ENCODE assay signal across 21 cellular contexts in genomic region chr3:24688446-24689148, GRCh38.
A peak's percentile ranks its signal among the peaks of the same experiment; 100 is the strongest.
DNase-seq lines count a peak whose midpoint lies in the region; ATAC-seq and TF ChIP-seq lines count a peak whose summit lies in the region.
"Had no signal": no experiment of that assay in that cellular context is flagged by ENCODE, and none has a peak within 500 bp of the region (broad histone marks: within the 10 kb centered on the region; RNA-seq: fewer than 3 reads in every experiment).

No MANE protein-coding gene starts in this region.

- no peak for TF ChIP-seq POLR2A in tibial nerve (IDR thresholded peaks at IDR 0.05)
- no peak for TF ChIP-seq POLR2A in uterus (IDR thresholded peaks at IDR 0.05)

- no peak overlapping the region for H2AFZ ChIP-seq in GM23338
- H2AFZ ChIP-seq in neural progenitor cell (replicated peaks) = no peak overlapping the region

- no peak for TF ChIP-seq EP300 in tibial nerve (IDR thresholded peaks at IDR 0.05)

- H3F3A ChIP-seq in GM23338 (replicated peaks; ENCODE audit: low read depth) (no peaks in the 10 kb centered on the region), neural progenitor cell (ENCODE audit: low read depth) (no peaks in the 10 kb centered on the region)

- H4K20me1 ChIP-seq in GM23338 (replicated peaks; ENCODE audit: insufficient read depth) (no peaks in the 10 kb centered on the region), neural progenitor cell (ENCODE audit: low read depth) (no peaks in the 10 kb centered on the region)

- H3K4me1 Mint-ChIP-seq in GM23338 = peaks cover 22% of the 10 kb centered on the region
- H3K4me1 Mint-ChIP-seq in neural progenitor cell = peaks cover 13% of the 10 kb centered on the region
- H3K4me1 Mint-ChIP-seq: T-helper 17 cell had no signal

- H3K36me3 Mint-ChIP-seq in GM23338 (ENCODE audit: low read depth) (peaks cover 5% of the 10 kb centered on the region; the same call in 1 of the 3 replicates), neural progenitor cell (no peaks in the 10 kb centered on the region)
- H3K36me3 Mint-ChIP-seq: stimulated activated naive B cell treated with anti-CD40 and anti-IgM and Interleukin-4, amounts not matched to agents 10 μg/mL and 1 μg/mL and 100 μg/mL, for 72 hours had no signal

- peaks cover 5% of the 10 kb centered on the region for H3K27me3 Mint-ChIP-seq in GM23338 (ENCODE audit: insufficient read depth, low read depth, poor library complexity)
- H3K27me3 Mint-ChIP-seq in neural progenitor cell (ENCODE audit: insufficient read depth, low read depth) = no peaks in the 10 kb centered on the region
- H3K27me3 Mint-ChIP-seq: T-helper 17 cell had no signal

- H3K4me2 ChIP-seq in GM23338 (peak overlapping the region; percentile 15; the same call in 1 of the 2 replicates), neural progenitor cell (no peak overlapping the region)

- no peaks in the 10 kb centered on the region for H3K79me2 ChIP-seq in GM23338 (replicated peaks; ENCODE audit: insufficient read depth)
- no peaks in the 10 kb centered on the region for H3K79me2 ChIP-seq in neural progenitor cell (ENCODE audit: low read depth)

- DNase-seq in GM23338 (ENCODE audit: low spot score) = peak; percentile 64
- no peak for DNase-seq in RWPE2 (ENCODE audit: low spot score)
- DNase-seq in fibroblast of peridontal ligament (ENCODE audit: extremely low read depth) = peak; percentile 19
- DNase-seq in neural progenitor cell (ENCODE audit: low spot score) = peak; percentile 36
- DNase-seq in tibial nerve (ENCODE audit: low spot score in 2 of 2) = no peak
- no peak for DNase-seq in DMS79 treated with DMSO at 0.1 percent for 48 hours (lab: John Stamatoyannopoulos, UW)
- DNase-seq in uterus = no peak
- no peak for DNase-seq in mucosa of gallbladder (ENCODE audit: low spot score)
- DNase-seq: activated CD4-positive, alpha-beta T cell treated with anti-CD3 and anti-CD28 coated beads, Interleukin-2, amount 50 U/mL, for 48 hours; activated gamma-delta T cell; amygdala; DMS79; effector memory CD4-positive, alpha-beta T cell; heart left ventricle; midbrain; NCI-H69; right cardiac atrium; stimulated activated naive B cell treated with anti-CD40 and anti-IgM and Interleukin-4, amounts not matched to agents 10 μg/mL and 1 μg/mL and 100 μg/mL, for 72 hours; T-helper 17 cell; thyroid gland had no signal

- ATAC-seq in GM23338 (peak; percentile 94), RWPE2 (ENCODE audit: low read depth) (peak; percentile 98)
- ATAC-seq: heart left ventricle; stimulated activated naive B cell treated with anti-CD40 and anti-IgM and Interleukin-4, amounts not matched to agents 10 μg/mL and 1 μg/mL and 100 μg/mL, for 72 hours; T-helper 17 cell had no signal

- no peak overlapping the region for H3K4me3 Mint-ChIP-seq in GM23338
- no peak overlapping the region for H3K4me3 Mint-ChIP-seq in neural progenitor cell
- H3K4me3 Mint-ChIP-seq: stimulated activated naive B cell treated with anti-CD40 and anti-IgM and Interleukin-4, amounts not matched to agents 10 μg/mL and 1 μg/mL and 100 μg/mL, for 72 hours; T-helper 17 cell had no signal

- H3K4me1 ChIP-seq in GM23338 (ENCODE audit: insufficient read depth) = peaks cover 16% of the 10 kb centered on the region
- H3K4me1 ChIP-seq in RWPE2 (ENCODE audit: insufficient read depth, poor library complexity, severe bottlenecking) = peaks cover 18% of the 10 kb centered on the region
- H3K4me1 ChIP-seq in neural progenitor cell = peaks cover 10% of the 10 kb centered on the region
- H3K4me1 ChIP-seq in tibial nerve = peaks cover 0 to 7% (median 0%) of the 10 kb centered on the region in 4 donors
- H3K4me1 ChIP-seq in uterus = no peaks in the 10 kb centered on the region
- H3K4me1 ChIP-seq: thyroid gland had no signal

- H3K27ac ChIP-seq in GM23338 (ENCODE audit: low read depth) = no peak overlapping the region
- H3K27ac ChIP-seq in RWPE2 (ENCODE audit: poor library complexity, severe bottlenecking) = peak overlapping the region; percentile 60
- no peak overlapping the region for H3K27ac ChIP-seq in neural progenitor cell
- no peak overlapping the region for H3K27ac ChIP-seq in tibial nerve
- no peak overlapping the region for H3K27ac ChIP-seq in uterus
- H3K27ac ChIP-seq: heart left ventricle, neutrophil, thyroid gland had no signal

- H3K9me3 ChIP-seq in RWPE2 (ENCODE audit: severe bottlenecking) (no peaks in the 10 kb centered on the region), neural progenitor cell (ENCODE audit: low read depth) (no peaks in the 10 kb centered on the region), tibial nerve (no peaks in the 10 kb centered on the region), uterus (no peaks in the 10 kb centered on the region)
- H3K9me3 ChIP-seq: heart left ventricle, neutrophil, thyroid gland had no signal

- H3K27ac Mint-ChIP-seq in GM23338 = no peak overlapping the region
- no peak overlapping the region for H3K27ac Mint-ChIP-seq in neural progenitor cell
- H3K27ac Mint-ChIP-seq: stimulated activated naive B cell treated with anti-CD40 and anti-IgM and Interleukin-4, amounts not matched to agents 10 μg/mL and 1 μg/mL and 100 μg/mL, for 72 hours; T-helper 17 cell had no signal

- H3K4me3 ChIP-seq in GM23338 = no peak overlapping the region
- H3K4me3 ChIP-seq in RWPE2 (ENCODE audit: severe bottlenecking) = no peak overlapping the region
- no peak overlapping the region for H3K4me3 ChIP-seq in neural progenitor cell
- no peak overlapping the region for H3K4me3 ChIP-seq in tibial nerve
- H3K4me3 ChIP-seq in uterus = no peak overlapping the region
- H3K4me3 ChIP-seq: heart left ventricle, thyroid gland had no signal

- intact Hi-C loops in uterus (cut with DNase I; ENCODE audit: low total_unique reads) = no loop called here

- no peaks in the 10 kb centered on the region for H3K9me2 ChIP-seq in GM23338 (ENCODE audit: insufficient read depth)

- no peak overlapping the region for H3K9ac ChIP-seq in neural progenitor cell

- H3K9me3 Mint-ChIP-seq in GM23338 = peaks cover 16% of the 10 kb centered on the region; the same call in 2 of the 3 replicates
- no peaks in the 10 kb centered on the region for H3K9me3 Mint-ChIP-seq in neural progenitor cell
- H3K9me3 Mint-ChIP-seq: stimulated activated naive B cell treated with anti-CD40 and anti-IgM and Interleukin-4, amounts not matched to agents 10 μg/mL and 1 μg/mL and 100 μg/mL, for 72 hours had no signal

- TF ChIP-seq CTCF in GM23338 (conservative IDR thresholded peaks at IDR 0.05; ENCODE audit: low read depth in 2 of 2) = no peak
- TF ChIP-seq CTCF in RWPE2 (IDR thresholded peaks at IDR 0.05; ENCODE audit: poor library complexity, severe bottlenecking) = no peak
- no peak for TF ChIP-seq CTCF in neural progenitor cell (IDR thresholded peaks at IDR 0.05)
- no peak for TF ChIP-seq CTCF in tibial nerve (IDR thresholded peaks at IDR 0.05)
- TF ChIP-seq CTCF in uterus (IDR thresholded peaks at IDR 0.05) = no peak

- H3K36me3 ChIP-seq in GM23338 (ENCODE audit: insufficient read depth) (no peaks in the 10 kb centered on the region), RWPE2 (ENCODE audit: low read depth) (no peaks in the 10 kb centered on the region), neural progenitor cell (no peaks in the 10 kb centered on the region), tibial nerve (no peaks in the 10 kb centered on the region), uterus (no peaks in the 10 kb centered on the region)
- H3K36me3 ChIP-seq: heart left ventricle, neutrophil, thyroid gland had no signal

- H3K27me3 ChIP-seq in GM23338 (ENCODE audit: insufficient read depth) (no peaks in the 10 kb centered on the region), RWPE2 (ENCODE audit: insufficient read depth, poor library complexity, severe bottlenecking) (no peaks in the 10 kb centered on the region), neural progenitor cell (no peaks in the 10 kb centered on the region), tibial nerve (no peaks in the 10 kb centered on the region), uterus (no peaks in the 10 kb centered on the region)
- H3K27me3 ChIP-seq: heart left ventricle, thyroid gland had no signal

- 61 to 68% methylated on average over 2 of the region's 2 CpGs for WGBS in tibial nerve, 2 donors

TF ChIP-seq in GM23338, 12 proteins besides CTCF, POLR2A, EP300 and RAD21:
- TF ChIP-seq, protein P1, sequence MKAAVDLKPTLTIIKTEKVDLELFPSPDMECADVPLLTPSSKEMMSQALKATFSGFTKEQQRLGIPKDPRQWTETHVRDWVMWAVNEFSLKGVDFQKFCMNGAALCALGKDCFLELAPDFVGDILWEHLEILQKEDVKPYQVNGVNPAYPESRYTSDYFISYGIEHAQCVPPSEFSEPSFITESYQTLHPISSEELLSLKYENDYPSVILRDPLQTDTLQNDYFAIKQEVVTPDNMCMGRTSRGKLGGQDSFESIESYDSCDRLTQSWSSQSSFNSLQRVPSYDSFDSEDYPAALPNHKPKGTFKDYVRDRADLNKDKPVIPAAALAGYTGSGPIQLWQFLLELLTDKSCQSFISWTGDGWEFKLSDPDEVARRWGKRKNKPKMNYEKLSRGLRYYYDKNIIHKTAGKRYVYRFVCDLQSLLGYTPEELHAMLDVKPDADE (IDR thresholded peaks at IDR 0.05) = no peak
- TF ChIP-seq ZNF331 (CRISPR knock-in tag; IDR thresholded peaks at IDR 0.05; ENCODE audit: low read depth) = no peak
- no peak for TF ChIP-seq EZH2phosphoT487 (IDR thresholded peaks at IDR 0.05; ENCODE audit: unreplicated experiment)

Comparison
In these comparisons a context has a peak if more than half of its experiments do, and no peak if none do; other contexts are left out.
1. DNase-seq: peak in GM23338 (single experiment), fibroblast of peridontal ligament (single experiment) and neural progenitor cell (single experiment); none in RWPE2 (single experiment), tibial nerve (0 of 2), DMS79 treated with DMSO at 0.1 percent for 48 hours (single experiment), uterus (0 of 2) and mucosa of gallbladder (single experiment).